11 cellular contexts compared by ENCODE assay signal in the genomic region with DNA sequence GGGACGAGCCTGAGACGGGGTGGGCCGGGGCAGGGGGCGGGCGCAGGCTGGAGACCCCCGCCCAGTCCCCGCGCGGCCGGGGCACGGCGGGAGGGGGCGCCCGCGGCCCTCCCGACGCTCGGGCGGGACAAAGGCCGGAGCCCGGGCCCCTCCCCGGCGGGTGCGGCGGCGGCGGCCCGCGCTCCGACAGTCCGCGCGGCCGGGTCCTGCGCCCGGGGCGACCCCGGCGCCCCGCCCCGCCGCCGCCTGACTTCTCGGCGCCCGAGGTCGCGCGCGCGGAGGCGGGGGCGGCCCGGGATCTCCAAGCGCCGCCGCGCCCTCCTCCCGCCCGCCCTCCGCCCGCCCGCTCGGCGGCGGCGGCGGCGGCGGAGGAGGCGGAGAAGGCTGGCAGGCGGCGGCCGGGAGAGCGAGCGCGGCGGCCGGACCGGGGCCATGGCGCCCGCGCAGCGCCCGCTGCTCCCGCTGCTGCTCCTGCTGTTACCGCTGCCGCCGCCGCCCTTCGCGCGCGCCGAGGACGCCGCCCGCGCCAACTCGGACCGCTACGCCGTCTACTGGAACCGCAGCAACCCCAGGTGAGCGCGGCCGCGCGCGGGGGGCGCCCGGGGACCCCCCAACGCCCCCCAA. TPM values are rescaled to one million over a fixed set of nuclear protein-coding genes. Genes with fewer than 3 reads are reported as not detected.
DNase-seq lines count a peak whose midpoint lies in the region; ATAC-seq and TF ChIP-seq lines count a peak whose summit lies in the region.
"Had no signal": no experiment of that assay in that cellular context is flagged by ENCODE, and none has a peak within 500 bp of the region (broad histone marks: within the 10 kb centered on the region; RNA-seq: fewer than 3 reads in every experiment).

A gene (plus strand): TSS at position 137 of the 624 bp plus-strand sequence. CDS start 296 bp downstream, at position 433.

- H3K4me1 Mint-ChIP-seq in activated CD4-positive, alpha-beta T cell treated with anti-CD3 and anti-CD28 coated beads, Interleukin-2, amount 10 ng/mL, durations not matched to agents 24 days and 14 days = peaks cover 3% of the 10 kb centered on the region
- peaks cover 10% of the 10 kb centered on the region for H3K4me1 Mint-ChIP-seq in activated B cell treated with CpG ODN at 0.5 μM for 24 hours
- peaks cover 21% of the 10 kb centered on the region for H3K4me1 Mint-ChIP-seq in stimulated activated memory B cell treated with anti-CD40 and anti-IgM and Interleukin-4, amounts not matched to agents 10 μg/mL and 1 μg/mL and 100 μg/mL, for 72 hours

- peak within 1 kb of the TSS; percentile 51 for H3K4me3 ChIP-seq in iPS-18a (ENCODE audit: low read length)
- H3K4me3 ChIP-seq: ascending aorta had no signal

- no peak within 1 kb of the TSS for H3K9ac ChIP-seq in iPS-18a (ENCODE audit: low read length)

- H3K4me1 ChIP-seq in iPS-18a (ENCODE audit: control insufficient read depth, low read depth, low read length) = peaks cover 4% of the 10 kb centered on the region
- H3K4me1 ChIP-seq: ascending aorta had no signal

- H3K9me3 Mint-ChIP-seq in activated CD4-positive, alpha-beta T cell treated with anti-CD3 and anti-CD28 coated beads, Interleukin-2, amount 10 ng/mL, durations not matched to agents 24 days and 14 days = no peaks in the 10 kb centered on the region
- H3K9me3 Mint-ChIP-seq in activated B cell treated with CpG ODN at 0.5 μM for 24 hours = no peaks in the 10 kb centered on the region
- no peaks in the 10 kb centered on the region for H3K9me3 Mint-ChIP-seq in stimulated activated memory B cell treated with anti-CD40 and anti-IgM and Interleukin-4, amounts not matched to agents 10 μg/mL and 1 μg/mL and 100 μg/mL, for 72 hours

- H3K4me3 Mint-ChIP-seq in activated CD4-positive, alpha-beta T cell treated with anti-CD3 and anti-CD28 coated beads, Interleukin-2, amount 10 ng/mL, durations not matched to agents 24 days and 14 days = peak within 1 kb of the TSS; percentile 67
- H3K4me3 Mint-ChIP-seq in activated B cell treated with CpG ODN at 0.5 μM for 24 hours = peak within 1 kb of the TSS; percentile 70
- H3K4me3 Mint-ChIP-seq in stimulated activated memory B cell treated with anti-CD40 and anti-IgM and Interleukin-4, amounts not matched to agents 10 μg/mL and 1 μg/mL and 100 μg/mL, for 72 hours = peak within 1 kb of the TSS; percentile 76

- H3K27ac Mint-ChIP-seq in activated CD4-positive, alpha-beta T cell treated with anti-CD3 and anti-CD28 coated beads, Interleukin-2, amount 10 ng/mL, durations not matched to agents 24 days and 14 days = no peak within 1 kb of the TSS
- no peak within 1 kb of the TSS for H3K27ac Mint-ChIP-seq in activated B cell treated with CpG ODN at 0.5 μM for 24 hours
- H3K27ac Mint-ChIP-seq in stimulated activated memory B cell treated with anti-CD40 and anti-IgM and Interleukin-4, amounts not matched to agents 10 μg/mL and 1 μg/mL and 100 μg/mL, for 72 hours = no peak within 1 kb of the TSS

- POLR2A ChIA-PET in activated B cell treated with CpG ODN at 0.5 μM for 24 hours (lab: Charles Lee) (no interaction called here), GM10248 (lab: Yijun Ruan, JAX) (no interaction called here)

- peaks cover 29% of the 10 kb centered on the region for H3K27me3 ChIP-seq in iPS-18a (ENCODE audit: control insufficient read depth, insufficient read depth, low read length)

- peaks cover 24% of the 10 kb centered on the region for H3K27me3 Mint-ChIP-seq in activated CD4-positive, alpha-beta T cell treated with anti-CD3 and anti-CD28 coated beads, Interleukin-2, amount 10 ng/mL, durations not matched to agents 24 days and 14 days
- H3K27me3 Mint-ChIP-seq in activated B cell treated with CpG ODN at 0.5 μM for 24 hours = peaks cover 32% of the 10 kb centered on the region
- peaks cover 79% of the 10 kb centered on the region for H3K27me3 Mint-ChIP-seq in stimulated activated memory B cell treated with anti-CD40 and anti-IgM and Interleukin-4, amounts not matched to agents 10 μg/mL and 1 μg/mL and 100 μg/mL, for 72 hours

- TF ChIP-seq CTCF in activated B cell treated with CpG ODN at 0.5 μM for 24 hours (IDR thresholded peaks at IDR 0.05) (no peak), GM10248 (IDR thresholded peaks at IDR 0.05; ENCODE audit: control extremely low read depth, extremely low read depth, low read depth, missing control alignments) (no peak)

- H3K36me3 Mint-ChIP-seq in activated CD4-positive, alpha-beta T cell treated with anti-CD3 and anti-CD28 coated beads, Interleukin-2, amount 10 ng/mL, durations not matched to agents 24 days and 14 days (ENCODE audit: low read depth) = peaks cover 1% of the 10 kb centered on the region
- H3K36me3 Mint-ChIP-seq in activated B cell treated with CpG ODN at 0.5 μM for 24 hours (ENCODE audit: low read depth) = no peaks in the 10 kb centered on the region
- H3K36me3 Mint-ChIP-seq in stimulated activated memory B cell treated with anti-CD40 and anti-IgM and Interleukin-4, amounts not matched to agents 10 μg/mL and 1 μg/mL and 100 μg/mL, for 72 hours = no peaks in the 10 kb centered on the region

- ATAC-seq in activated B cell treated with CpG ODN at 0.5 μM for 24 hours (ENCODE audit: low read depth) = no peak
- no peak for ATAC-seq in stimulated activated memory B cell treated with anti-CD40 and anti-IgM and Interleukin-4, amounts not matched to agents 10 μg/mL and 1 μg/mL and 100 μg/mL, for 72 hours

- no peak within 1 kb of the TSS for H3K27ac ChIP-seq in iPS-18a (ENCODE audit: low read length)
- H3K27ac ChIP-seq: ascending aorta had no signal

- H3K9me3 ChIP-seq in iPS-18a (ENCODE audit: control insufficient read depth, low read depth, low read length) = no peaks in the 10 kb centered on the region
- H3K9me3 ChIP-seq: ascending aorta had no signal

- H3K36me3 ChIP-seq in iPS-18a (ENCODE audit: control insufficient read depth, low read depth, low read length) = no peaks in the 10 kb centered on the region
- H3K36me3 ChIP-seq: ascending aorta had no signal

- DNase-seq in activated CD4-positive, alpha-beta T cell treated with anti-CD3 and anti-CD28 coated beads, Interleukin-2, amount 10 ng/mL, durations not matched to agents 24 days and 14 days = peak; percentile 56
- no peak for DNase-seq in activated CD4-positive, alpha-beta T cell treated with anti-CD3 and anti-CD28 coated beads, Interleukin-2, amount 50 U/mL, for 4 hours
- DNase-seq in activated B cell treated with CpG ODN at 0.5 μM for 24 hours (no peak), GM10248 (ENCODE audit: extremely low spot score) (no peak), GM19238 (ENCODE audit: insufficient read length, low spot score) (no peak), DMS79 treated with DMSO at 0.1 percent for 48 hours (lab: John Stamatoyannopoulos, UW) (no peak)
- DNase-seq: hippocampal formation, NCI-H1694 had no signal

- CTCF ChIA-PET in activated B cell treated with CpG ODN at 0.5 μM for 24 hours (lab: Charles Lee) = no interaction called here
- CTCF ChIA-PET in GM10248 (lab: Yijun Ruan, JAX) = no interaction called here

- intact Hi-C loops in activated CD4-positive, alpha-beta T cell treated with anti-CD3 and anti-CD28 coated beads, Interleukin-2, amount 10 ng/mL, durations not matched to agents 24 days and 14 days (cut with micrococcal nuclease) = no loop called here
- intact Hi-C loops in activated B cell treated with CpG ODN at 0.5 μM for 24 hours (cut with micrococcal nuclease) = no loop called here

RNA-seq across cellular contexts. Expression of the gene that starts here (rescaled TPM):
- not detected in 2 replicates for total RNA-seq in activated CD4-positive, alpha-beta T cell treated with anti-CD3 and anti-CD28 coated beads, Interleukin-2, amount 10 ng/mL, durations not matched to agents 24 days and 14 days
- total RNA-seq in activated B cell treated with CpG ODN at 0.5 μM for 24 hours = not detected in 2 replicates
- total RNA-seq: ascending aorta had no signal

Comparison
In these comparisons a context has a peak if more than half of its experiments do, and no peak if none do; other contexts are left out.
1. Peak in DNase-seq in activated CD4-positive, alpha-beta T cell treated with anti-CD3 and anti-CD28 coated beads, Interleukin-2, amount 10 ng/mL, durations not matched to agents 24 days and 14 days; RNA of the gene not detected or under 1 TPM.